Comparison of ENCODE assay signal across 8 cellular contexts in genomic region chr12:6336079-6336858, GRCh38. TPM values are rescaled to one million over a fixed set of nuclear protein-coding genes. Genes with fewer than 3 reads are reported as not detected.
DNase-seq lines count a peak whose midpoint lies in the region; ATAC-seq, FAIRE-seq and TF ChIP-seq lines count a peak whose summit lies in the region.

No MANE protein-coding gene starts in this region.

- no peak for ATAC-seq in GM21390 (IDR thresholded peaks at IDR 0.05; ENCODE audit: unreplicated experiment)

- H3K9me3 ChIP-seq in small intestine (ENCODE audit: control insufficient read depth, low read depth): no peaks in the 10 kb centered on the region

- 3 to 8% (median 4%) methylated on average over 11 of the region's 11 CpGs for WGBS in small intestine, 3 donors

- TF ChIP-seq CTCF in 22Rv1 (IDR thresholded peaks at IDR 0.05) (no peak), choroid plexus epithelial cell (conservative IDR thresholded peaks at IDR 0.05; ENCODE audit: low read depth, low read length) (no peak)

- no peaks in the 10 kb centered on the region for H3K27me3 ChIP-seq in small intestine (ENCODE audit: control insufficient read depth in 2 of 2, insufficient read depth in 2 of 2, low read length in 2 of 2)

- peaks cover 3 to 17% of the 10 kb centered on the region in 2 donors for H3K36me3 ChIP-seq in small intestine (ENCODE audit: control insufficient read depth in 2 of 2, insufficient read depth in 2 of 2, low read length in 2 of 2)

- peak; percentile 70 for FAIRE-seq in GM18507 (lab: Jason Lieb, UNC)
- FAIRE-seq in small intestine (lab: Jason Lieb, UNC): no peak

- H3K27ac ChIP-seq in 22Rv1: peak overlapping the region; percentile 100
- H3K27ac ChIP-seq in small intestine (ENCODE audit: low read depth in 1 of 2, low read length in 1 of 2): peak overlapping the region; percentile 97 to 100

- DNase-seq in GM18507 (ENCODE audit: extremely low spot score, insufficient read length, low read depth) (no peak), NCI-H187 (lab: John Stamatoyannopoulos, UW) (peak; percentile 71 to 76), UCSD-AML1 (lab: John Stamatoyannopoulos, UW; ENCODE audit: unreplicated experiment) (peak; percentile 96), choroid plexus epithelial cell (ENCODE audit: low read depth) (peak; percentile 99), iris pigment epithelial cell (ENCODE audit: low read depth) (peak; percentile 100), small intestine (peak; percentile 99)

- peak overlapping the region; percentile 99 for H3K4me3 ChIP-seq in choroid plexus epithelial cell (ENCODE audit: low read depth, low read length)
- H3K4me3 ChIP-seq in small intestine (ENCODE audit: low read depth in 1 of 2, low read length in 2 of 2): peak overlapping the region; percentile 20 to 96

- peaks cover 2 to 4% of the 10 kb centered on the region in 2 donors for H3K4me1 ChIP-seq in small intestine (ENCODE audit: control insufficient read depth in 2 of 2, insufficient read depth in 1 of 2, low read depth in 1 of 2, low read length in 1 of 2)

RNA-seq across cellular contexts. Expression of gene TNFRSF1A, which starts 5.6 kb away (rescaled TPM):
- polyA plus RNA-seq in small intestine: 100 to 1,000 TPM in 1 of 3 donors, 10 to 100 TPM in 2; 77.2 to 102 (median 92.9) TPM

RNA-seq across cellular contexts. Expression of gene PLEKHG6, which starts 25.8 kb away (rescaled TPM):
- polyA plus RNA-seq in small intestine: 100 to 1,000 TPM in 2 of 3 donors, 10 to 100 TPM in 1; 48.0 to 167 (median 105) TPM

RNA-seq across cellular contexts. Expression of gene SCNN1A, which starts 39.1 kb away (rescaled TPM):
- polyA plus RNA-seq in small intestine: 10 to 100 TPM; 12.3 to 18.9 (median 14.4) TPM

RNA-seq across cellular contexts. Expression of gene LTBR, which starts 47.7 kb away (rescaled TPM):
- 10 to 100 TPM; 56.5 to 80.9 (median 65.5) TPM for polyA plus RNA-seq in small intestine
